Comparison of ENCODE assay signal across 29 cellular contexts in genomic region chrX:43629229-43629628, GRCh38.
"Had no signal": no experiment of that assay in that cellular context is flagged by ENCODE, and none has a peak within 500 bp of the region (broad histone marks: within the 10 kb centered on the region; RNA-seq: fewer than 3 reads in every experiment).

No MANE protein-coding gene starts in this region.

- H3K4me1 ChIP-seq: ascending aorta had no signal

- DNase-seq: activated B cell treated with CpG ODN at 0.5 μM for 24 hours; activated CD4-positive, alpha-beta memory T cell treated with anti-CD3 and anti-CD28 coated beads for 36 hours; activated CD4-positive, alpha-beta T cell treated with anti-CD3 and anti-CD28 coated beads for 4 hours; activated CD4-positive, alpha-beta T cell treated with anti-CD3 and anti-CD28 coated beads, Interleukin-2, amount 10 ng/mL, durations not matched to agents 24 days and 14 days; activated CD4-positive, alpha-beta T cell treated with anti-CD3 and anti-CD28 coated beads, Interleukin-2, amount 50 U/mL, for 1 hour; activated CD4-positive, alpha-beta T cell treated with anti-CD3 and anti-CD28 coated beads, Interleukin-2, amount 50 U/mL, for 4 hours; activated CD4-positive, CD25-positive, alpha-beta regulatory T cell treated with anti-CD3 and anti-CD28 coated beads, Interleukin-2, amount 50 U/mL, for 72 hours; activated CD8-positive, alpha-beta memory T cell treated with anti-CD3 and anti-CD28 coated beads, Interleukin-2, amount 50 U/mL, for 4 hours; activated CD8-positive, alpha-beta T cell treated with anti-CD3 and anti-CD28 coated beads for 36 hours; activated effector memory CD4-positive, alpha-beta T cell treated with anti-CD3 and anti-CD28 coated beads, Interleukin-2, amount 50 U/mL, for 16 hours; activated gamma-delta T cell treated with Interleukin-2 at 50 U/mL for 16 hours; activated naive CD4-positive, alpha-beta T cell; activated naive CD4-positive, alpha-beta T cell treated with anti-CD3 and anti-CD28 coated beads for 36 hours; activated naive CD8-positive, alpha-beta T cell treated with anti-CD3 and anti-CD28 coated beads, Interleukin-2, amount 10 ng/mL, durations not matched to agents 7 days and 5 days; activated naive CD8-positive, alpha-beta T cell treated with anti-CD3 and anti-CD28 coated beads, Interleukin-2, amount 50 U/mL, for 24 hours; activated T-cell treated with anti-CD3 and anti-CD28 coated beads, Interleukin-2, amount 50 U/mL, for 24 hours; activated T-cell treated with anti-CD3 and anti-CD28 coated beads, Interleukin-2, amount 50 U/mL, for 48 hours; amygdala; anterior cingulate cortex; caudate nucleus; cerebellar nuclear complex; T-cell; T-helper 17 cell; T-helper 9 cell had no signal

- H3K9me3 ChIP-seq: ascending aorta had no signal

- ATAC-seq: activated CD8-positive, alpha-beta T cell treated with anti-CD3 and anti-CD28 coated beads for 36 hours; activated naive CD8-positive, alpha-beta T cell treated with anti-CD3 and anti-CD28 coated beads, Interleukin-2, amount 50 U/mL, for 24 hours; T-cell; T-helper 17 cell had no signal

- H3K36me3 ChIP-seq: ascending aorta, cardiac muscle cell had no signal

- H3K27ac ChIP-seq: ascending aorta, cardiac muscle cell, VCaP had no signal

- FAIRE-seq: bronchial epithelial cell, TTC549 had no signal

- H3K4me3 ChIP-seq: ascending aorta, cardiac muscle cell had no signal

- H3K27me3 ChIP-seq: ascending aorta, cardiac muscle cell had no signal
